In the genomic region with DNA sequence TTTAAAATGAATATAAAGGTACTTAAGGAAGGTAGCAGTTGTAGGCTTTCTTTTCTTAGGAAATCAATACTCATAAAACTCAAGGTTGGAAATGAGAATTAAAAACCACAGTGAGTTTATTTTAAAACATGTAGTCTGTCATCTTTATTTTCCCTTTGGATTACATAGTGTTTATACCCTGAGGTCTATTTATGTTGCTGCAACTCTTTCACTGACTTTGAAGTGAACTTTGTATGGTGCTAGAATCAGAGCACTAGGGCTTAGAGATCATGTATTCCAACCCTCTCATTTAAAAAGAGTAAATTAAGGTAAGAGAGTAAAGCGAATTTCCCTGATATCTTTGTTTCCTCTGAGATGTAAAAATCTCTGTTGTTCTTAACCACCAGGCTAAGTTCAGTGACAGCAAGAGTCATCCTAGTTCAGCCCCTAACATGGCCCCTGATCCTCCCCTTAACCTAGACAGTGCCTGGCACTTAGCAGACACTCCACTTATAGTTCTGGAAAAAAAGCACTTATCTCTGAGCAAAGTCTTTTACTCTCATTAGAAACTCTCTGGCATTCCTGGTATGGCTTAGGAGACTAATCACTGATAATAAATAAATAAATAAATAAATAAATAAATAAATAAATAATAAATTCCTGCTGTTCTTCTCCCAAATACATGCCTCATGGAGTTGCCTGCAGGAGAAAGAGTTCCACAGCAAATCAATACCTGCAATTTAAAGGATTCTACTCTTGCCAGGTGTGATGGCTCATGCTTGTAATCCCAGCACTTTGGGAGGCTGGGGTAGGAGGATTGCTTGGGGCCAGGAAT, we compare ENCODE assay signal across 18 cellular contexts. TPM values are rescaled to one million over a fixed set of nuclear protein-coding genes. Genes with fewer than 3 reads are reported as not detected.
DNase-seq lines count a peak whose midpoint lies in the region; ATAC-seq and TF ChIP-seq lines count a peak whose summit lies in the region.
"Had no signal": no experiment of that assay in that cellular context is flagged by ENCODE, and none has a peak within 500 bp of the region (broad histone marks: within the 10 kb centered on the region; RNA-seq: fewer than 3 reads in every experiment).

No MANE protein-coding gene starts in this region.

- peak overlapping the region; percentile 30 for H2AFZ ChIP-seq in hepatocyte
- H2AFZ ChIP-seq in smooth muscle cell (ENCODE audit: low read depth) = no peak overlapping the region

- no peak overlapping the region for H3K27ac ChIP-seq in breast epithelium
- peak overlapping the region; percentile 16 for H3K27ac ChIP-seq in hepatocyte
- peak overlapping the region; percentile 29 for H3K27ac ChIP-seq in smooth muscle cell (ENCODE audit: low read depth)
- H3K27ac ChIP-seq: BLaER1 treated with 17β-estradiol and CSF1 and Interleukin-3, amounts not matched to agents 10 nM and 100 nM; HL-60; SK-N-MC had no signal

- in situ Hi-C loops in T47D (cut with HindIII; ENCODE audit: low pct_unique_long_range_greater_than_20kb, low sequenced_read_pairs) = no loop called here

- CTCF ChIA-PET in activated CD8-positive, alpha-beta T cell treated with anti-CD3 and anti-CD28 coated beads for 36 hours (lab: Charles Lee) = interaction anchor here (1.5 to 2.7 kb wide), 2 partner anchors 11 to 49 kb away, joined by 4 to 11 read pairs; no protein-coding TSS in a partner anchor

- H3K4me1 Mint-ChIP-seq in activated CD8-positive, alpha-beta T cell treated with anti-CD3 and anti-CD28 coated beads for 36 hours (ENCODE audit: low read depth) = peaks cover 6% of the 10 kb centered on the region

- H3K9me2 ChIP-seq in hepatocyte (replicated peaks; ENCODE audit: insufficient read depth) = no peaks in the 10 kb centered on the region

- no peaks in the 10 kb centered on the region for H4K20me1 ChIP-seq in hepatocyte (ENCODE audit: insufficient read depth, poor library complexity, severe bottlenecking)
- no peaks in the 10 kb centered on the region for H4K20me1 ChIP-seq in smooth muscle cell (ENCODE audit: low read depth)
- H4K20me1 ChIP-seq: BLaER1 treated with 17β-estradiol and CSF1 and Interleukin-3, amounts not matched to agents 10 nM and 100 nM had no signal

- H3F3A ChIP-seq in smooth muscle cell (ENCODE audit: low read depth) = peaks cover 4% of the 10 kb centered on the region

- 63% methylated on average over 1 of the region's 1 CpG for WGBS in hepatocyte (ENCODE audit: low lambda C conversion rate, missing lambda C conversion rate)
- WGBS in smooth muscle cell (ENCODE audit: low lambda C conversion rate) = 35% methylated on average over 1 of the region's 1 CpG

- H3K79me2 ChIP-seq in hepatocyte = no peaks in the 10 kb centered on the region
- H3K79me2 ChIP-seq in smooth muscle cell (ENCODE audit: low read depth) = no peaks in the 10 kb centered on the region

- H3K4me2 ChIP-seq in hepatocyte (no peak overlapping the region), smooth muscle cell (peak overlapping the region; percentile 25)
- H3K4me2 ChIP-seq: BLaER1 treated with 17β-estradiol and CSF1 and Interleukin-3, amounts not matched to agents 10 nM and 100 nM had no signal

- H3K4me1 ChIP-seq in breast epithelium (no peaks in the 10 kb centered on the region), hepatocyte (ENCODE audit: insufficient read depth) (peaks cover 13% of the 10 kb centered on the region), smooth muscle cell (ENCODE audit: low read depth) (peaks cover 5% of the 10 kb centered on the region)

- no peaks in the 10 kb centered on the region for H3K36me3 Mint-ChIP-seq in activated CD8-positive, alpha-beta T cell treated with anti-CD3 and anti-CD28 coated beads for 36 hours (ENCODE audit: low read depth)

- POLR2A ChIA-PET in activated CD8-positive, alpha-beta T cell treated with anti-CD3 and anti-CD28 coated beads for 36 hours (lab: Charles Lee) = no interaction called here

- TF ChIP-seq CTCF in breast epithelium (IDR thresholded peaks at IDR 0.05) = no peak
- no peak for TF ChIP-seq CTCF in hepatocyte (IDR thresholded peaks at IDR 0.05; ENCODE audit: poor library complexity)
- TF ChIP-seq CTCF in smooth muscle cell (IDR thresholded peaks at IDR 0.05; ENCODE audit: borderline replicate concordance, insufficient read depth, poor library complexity, severe bottlenecking) = no peak
- TF ChIP-seq CTCF in activated CD8-positive, alpha-beta T cell treated with anti-CD3 and anti-CD28 coated beads for 36 hours (IDR thresholded peaks at IDR 0.05) = no peak

- DNase-seq in T47D (ENCODE audit: low read depth in 1 of 2, low spot score in 1 of 2) = peak; percentile 4 to 11
- no peak for DNase-seq in breast epithelium (ENCODE audit: low spot score in 2 of 2)
- peak; percentile 69 for DNase-seq in M059J (ENCODE audit: low read depth)
- DNase-seq in hepatocyte (ENCODE audit: low spot score) = no peak
- DNase-seq in smooth muscle cell (lab: John Stamatoyannopoulos, UW; ENCODE audit: unreplicated experiment) = no peak
- DNase-seq in amygdala (lab: John Stamatoyannopoulos, UW) = no peak
- no peak for DNase-seq in activated CD8-positive, alpha-beta T cell treated with anti-CD3 and anti-CD28 coated beads for 36 hours
- DNase-seq in dedifferentiated amniotic fluid mesenchymal stem cell (ENCODE audit: extremely low spot score) = no peak
- DNase-seq: H7, MV-4-11, NCI-H1436, NCI-H2029 treated with DMSO at 0.1 percent for 48 hours, NCI-H510A, Right ventricle myocardium superior had no signal

- no peak overlapping the region for H3K4me3 Mint-ChIP-seq in activated CD8-positive, alpha-beta T cell treated with anti-CD3 and anti-CD28 coated beads for 36 hours

- no peak overlapping the region for H3K27ac Mint-ChIP-seq in activated CD8-positive, alpha-beta T cell treated with anti-CD3 and anti-CD28 coated beads for 36 hours

- H3K27me3 Mint-ChIP-seq in activated CD8-positive, alpha-beta T cell treated with anti-CD3 and anti-CD28 coated beads for 36 hours = peaks cover 5% of the 10 kb centered on the region

- no peaks in the 10 kb centered on the region for H3K27me3 ChIP-seq in breast epithelium
- no peaks in the 10 kb centered on the region for H3K27me3 ChIP-seq in hepatocyte
- H3K27me3 ChIP-seq in smooth muscle cell (ENCODE audit: low read depth) = no peaks in the 10 kb centered on the region
- H3K27me3 ChIP-seq: BLaER1 treated with 17β-estradiol and CSF1 and Interleukin-3, amounts not matched to agents 10 nM and 100 nM had no signal

- no peaks in the 10 kb centered on the region for H3K9me3 Mint-ChIP-seq in activated CD8-positive, alpha-beta T cell treated with anti-CD3 and anti-CD28 coated beads for 36 hours

- no peak for ATAC-seq in activated CD8-positive, alpha-beta T cell treated with anti-CD3 and anti-CD28 coated beads for 36 hours
- ATAC-seq: Panc1 had no signal

- H3K9me3 ChIP-seq in breast epithelium (no peaks in the 10 kb centered on the region), hepatocyte (ENCODE audit: low read depth) (no peaks in the 10 kb centered on the region), smooth muscle cell (replicated peaks; ENCODE audit: low read depth) (no peaks in the 10 kb centered on the region)
- H3K9me3 ChIP-seq: BLaER1 treated with 17β-estradiol and CSF1 and Interleukin-3, amounts not matched to agents 10 nM and 100 nM had no signal

- H3K4me3 ChIP-seq in breast epithelium = no peak overlapping the region
- H3K4me3 ChIP-seq in hepatocyte = no peak overlapping the region
- H3K4me3 ChIP-seq in smooth muscle cell = no peak overlapping the region
- H3K4me3 ChIP-seq: BLaER1 treated with 17β-estradiol and CSF1 and Interleukin-3, amounts not matched to agents 10 nM and 100 nM; SK-N-MC had no signal

- no peak overlapping the region for H3K9ac ChIP-seq in smooth muscle cell (ENCODE audit: low read depth)
- H3K9ac ChIP-seq: BLaER1 treated with 17β-estradiol and CSF1 and Interleukin-3, amounts not matched to agents 10 nM and 100 nM had no signal

- TF ChIP-seq POLR2A in breast epithelium (IDR thresholded peaks at IDR 0.05) = no peak

- no peaks in the 10 kb centered on the region for H3K36me3 ChIP-seq in breast epithelium
- no peaks in the 10 kb centered on the region for H3K36me3 ChIP-seq in hepatocyte (replicated peaks; ENCODE audit: insufficient read depth, low read depth)
- no peaks in the 10 kb centered on the region for H3K36me3 ChIP-seq in smooth muscle cell (ENCODE audit: low read depth)
- H3K36me3 ChIP-seq: BLaER1 treated with 17β-estradiol and CSF1 and Interleukin-3, amounts not matched to agents 10 nM and 100 nM had no signal

- intact Hi-C loops in breast epithelium (cut with DNase I; ENCODE audit: low total_unique reads) = loop anchor here (5.0 kb wide), 1 partner anchor 885 kb away; no protein-coding TSS in a partner anchor
- intact Hi-C loops in activated CD8-positive, alpha-beta T cell treated with anti-CD3 and anti-CD28 coated beads for 36 hours (cut with micrococcal nuclease) = loop anchor here (10.0 kb wide), 1 partner anchor 208 kb away; no protein-coding TSS in a partner anchor

RNA-seq across cellular contexts. Expression of a gene that starts 33.0 kb away (rescaled TPM):
- total RNA-seq in breast epithelium (1 to 10 TPM in 1 of 3 donors, under 1 TPM in 1, not detected in 1; 0.59 to 4.2 TPM), hepatocyte (0.40 and 8.4 TPM in 2 replicates), smooth muscle cell (3.3 and 6.6 TPM in 2 replicates)
- total RNA-seq in M059J (2014; rRNA removed; shearing (Covaris generic)) = 5.2 and 8.4 TPM in 2 replicates
- polyA plus RNA-seq in hepatocyte (10.7 and 12.4 TPM in 2 replicates), smooth muscle cell (2.3 and 4.9 TPM in 2 replicates)
- total RNA-seq in activated CD8-positive, alpha-beta T cell treated with anti-CD3 and anti-CD28 coated beads for 36 hours = not detected

Comparison
In these comparisons a context has a peak if more than half of its experiments do, and no peak if none do; other contexts are left out.
1. DNase-seq: peak in T47D (2 of 2) and M059J (single experiment); none in breast epithelium (0 of 2), hepatocyte (single experiment), smooth muscle cell (single experiment), amygdala (0 of 56), activated CD8-positive, alpha-beta T cell treated with anti-CD3 and anti-CD28 coated beads for 36 hours (single experiment) and dedifferentiated amniotic fluid mesenchymal stem cell (single experiment).
2. H3K27ac ChIP-seq: peak in hepatocyte (single experiment) and smooth muscle cell (single experiment); none in breast epithelium (0 of 2).